Comparison of ENCODE assay signal across 8 cellular contexts in the genomic region with DNA sequence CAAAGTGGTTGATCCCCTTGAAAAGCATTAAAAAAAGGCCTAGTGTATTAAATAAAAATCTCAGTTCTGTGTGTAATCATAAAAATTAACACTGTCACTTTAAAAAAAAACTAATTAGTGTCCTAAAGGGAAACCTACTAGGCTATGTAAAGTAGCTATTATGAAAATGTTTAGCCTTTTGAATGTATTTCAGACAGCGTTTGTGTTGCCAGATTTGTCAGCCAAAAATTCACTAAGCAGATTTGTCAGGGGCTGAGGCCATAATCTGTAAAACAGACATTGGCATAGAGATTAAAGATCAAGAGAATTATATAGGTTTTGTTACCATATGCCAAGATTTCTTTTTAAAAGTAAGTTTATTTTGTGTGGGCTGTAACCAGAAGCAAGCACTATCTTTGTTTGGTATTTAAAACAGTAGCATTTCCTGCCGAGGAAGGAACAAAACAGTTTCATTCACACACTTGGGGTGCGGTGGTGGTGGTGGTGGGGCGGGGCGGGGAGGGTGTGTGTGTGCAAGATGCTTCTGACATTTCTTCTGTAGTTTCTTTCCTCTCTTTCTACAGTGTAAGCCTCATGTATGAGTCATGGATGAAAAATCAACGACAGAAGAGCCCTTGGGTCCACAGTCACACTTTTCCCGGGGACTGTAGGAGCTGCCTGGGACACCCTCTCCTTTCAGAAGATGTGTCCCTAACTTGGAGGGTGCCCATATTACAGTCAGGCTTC.
DNase-seq lines count a peak whose midpoint lies in the region; ATAC-seq and TF ChIP-seq lines count a peak whose summit lies in the region.

No MANE protein-coding gene starts in this region.

- intact Hi-C loops in uterus (cut with DNase I; ENCODE audit: low total_unique reads) = no loop called here

- no peaks in the 10 kb centered on the region for H3K9me2 ChIP-seq in Loucy (replicated peaks; ENCODE audit: low read depth, low read length)

- H3K4me3 Mint-ChIP-seq in activated CD8-positive, alpha-beta memory T cell treated with anti-CD3 and anti-CD28 coated beads, Interleukin-2, amount 10 ng/mL, durations not matched to agents 7 days and 5 days = no peak overlapping the region
- H3K4me3 Mint-ChIP-seq in stimulated activated effector memory CD8-positive, alpha-beta T cell treated with anti-CD3 and anti-CD28 coated beads, Interleukin-12 subunit alpha, Interleukin-12 subunit beta, amount 100 ng/mL, for 72 hours = no peak overlapping the region

- H3K9me3 Mint-ChIP-seq in activated CD8-positive, alpha-beta memory T cell treated with anti-CD3 and anti-CD28 coated beads, Interleukin-2, amount 10 ng/mL, durations not matched to agents 7 days and 5 days (ENCODE audit: low read depth) = no peaks in the 10 kb centered on the region
- H3K9me3 Mint-ChIP-seq in stimulated activated effector memory CD8-positive, alpha-beta T cell treated with anti-CD3 and anti-CD28 coated beads, Interleukin-12 subunit alpha, Interleukin-12 subunit beta, amount 100 ng/mL, for 72 hours = no peaks in the 10 kb centered on the region

- peaks cover 8% of the 10 kb centered on the region for H3K27me3 Mint-ChIP-seq in activated CD8-positive, alpha-beta memory T cell treated with anti-CD3 and anti-CD28 coated beads, Interleukin-2, amount 10 ng/mL, durations not matched to agents 7 days and 5 days

- no peak overlapping the region for H3K4me2 ChIP-seq in Loucy (ENCODE audit: low read depth, low read length, poor library complexity, severe bottlenecking)

- no peak for TF ChIP-seq POLR2A in uterus (IDR thresholded peaks at IDR 0.05)

- H3K4me1 Mint-ChIP-seq in activated CD8-positive, alpha-beta memory T cell treated with anti-CD3 and anti-CD28 coated beads, Interleukin-2, amount 10 ng/mL, durations not matched to agents 7 days and 5 days = peaks cover 12% of the 10 kb centered on the region
- H3K4me1 Mint-ChIP-seq in stimulated activated effector memory CD8-positive, alpha-beta T cell treated with anti-CD3 and anti-CD28 coated beads, Interleukin-12 subunit alpha, Interleukin-12 subunit beta, amount 100 ng/mL, for 72 hours = no peaks in the 10 kb centered on the region

- H3K27ac ChIP-seq in uterus = no peak overlapping the region

- no peaks in the 10 kb centered on the region for H3K36me3 Mint-ChIP-seq in activated CD8-positive, alpha-beta memory T cell treated with anti-CD3 and anti-CD28 coated beads, Interleukin-2, amount 10 ng/mL, durations not matched to agents 7 days and 5 days
- no peaks in the 10 kb centered on the region for H3K36me3 Mint-ChIP-seq in stimulated activated effector memory CD8-positive, alpha-beta T cell treated with anti-CD3 and anti-CD28 coated beads, Interleukin-12 subunit alpha, Interleukin-12 subunit beta, amount 100 ng/mL, for 72 hours

- H3K9ac ChIP-seq in Loucy (ENCODE audit: low read depth, low read length, poor library complexity, severe bottlenecking) = no peak overlapping the region
- H3K9ac ChIP-seq in adipocyte (ENCODE audit: low read length) = no peak overlapping the region

- no peaks in the 10 kb centered on the region for H3K27me3 ChIP-seq in Loucy (ENCODE audit: insufficient read depth, low read length, poor library complexity, severe bottlenecking)
- no peaks in the 10 kb centered on the region for H3K27me3 ChIP-seq in adipocyte (replicated peaks; ENCODE audit: control insufficient read depth, insufficient read depth, low read length)
- H3K27me3 ChIP-seq in BE2C = no peaks in the 10 kb centered on the region
- H3K27me3 ChIP-seq in uterus = no peaks in the 10 kb centered on the region

- H3K36me3 ChIP-seq in Loucy (ENCODE audit: insufficient read depth, low read length) = no peaks in the 10 kb centered on the region
- H3K36me3 ChIP-seq in adipocyte (ENCODE audit: control insufficient read depth, insufficient read depth, low read length, severe bottlenecking) = no peaks in the 10 kb centered on the region
- H3K36me3 ChIP-seq in BE2C = no peaks in the 10 kb centered on the region
- peaks cover 0 to 3% of the 10 kb centered on the region in 2 donors for H3K36me3 ChIP-seq in uterus

- CTCF ChIA-PET in activated CD8-positive, alpha-beta memory T cell treated with anti-CD3 and anti-CD28 coated beads, Interleukin-2, amount 10 ng/mL, durations not matched to agents 7 days and 5 days (lab: Charles Lee) = no interaction called here

- no peak for TF ChIP-seq CTCF in Loucy (conservative IDR thresholded peaks at IDR 0.05; ENCODE audit: low read length)
- no peak for TF ChIP-seq CTCF in BE2C (IDR thresholded peaks at IDR 0.05; ENCODE audit: low read depth, low read length)
- TF ChIP-seq CTCF in uterus (IDR thresholded peaks at IDR 0.05) = no peak

- no peak overlapping the region for H3K27ac Mint-ChIP-seq in activated CD8-positive, alpha-beta memory T cell treated with anti-CD3 and anti-CD28 coated beads, Interleukin-2, amount 10 ng/mL, durations not matched to agents 7 days and 5 days
- H3K27ac Mint-ChIP-seq in stimulated activated effector memory CD8-positive, alpha-beta T cell treated with anti-CD3 and anti-CD28 coated beads, Interleukin-12 subunit alpha, Interleukin-12 subunit beta, amount 100 ng/mL, for 72 hours = peak overlapping the region; percentile 17

- H4K20me1 ChIP-seq in Loucy (ENCODE audit: insufficient read depth, low read length, poor library complexity, severe bottlenecking) = no peaks in the 10 kb centered on the region

- DNase-seq in activated CD8-positive, alpha-beta memory T cell treated with anti-CD3 and anti-CD28 coated beads, Interleukin-2, amount 10 ng/mL, durations not matched to agents 7 days and 5 days = peak; percentile 47
- DNase-seq in activated CD8-positive, alpha-beta memory T cell treated with anti-CD3 and anti-CD28 coated beads for 24 hours = no peak
- DNase-seq in adipocyte (ENCODE audit: low read depth) (peak; percentile 13), BE2C (no peak), ureter (ENCODE audit: low spot score) (no peak), uterus (no peak)
- DNase-seq in stimulated activated effector memory CD8-positive, alpha-beta T cell treated with anti-CD3 and anti-CD28 coated beads, Interleukin-12 subunit alpha, Interleukin-12 subunit beta, amount 100 ng/mL, for 72 hours (ENCODE audit: low spot score in 2 of 2) = no peak

- no peak overlapping the region for H3K4me3 ChIP-seq in Loucy (ENCODE audit: low read length, poor library complexity, severe bottlenecking)
- no peak overlapping the region for H3K4me3 ChIP-seq in adipocyte (ENCODE audit: low read length)
- H3K4me3 ChIP-seq in BE2C (ENCODE audit: low read depth, low read length) = no peak overlapping the region
- H3K4me3 ChIP-seq in uterus = no peak overlapping the region

- H3K9me3 ChIP-seq in Loucy (ENCODE audit: insufficient read depth, low read depth, low read length) = no peaks in the 10 kb centered on the region
- no peaks in the 10 kb centered on the region for H3K9me3 ChIP-seq in adipocyte (ENCODE audit: control insufficient read depth, low read length)
- H3K9me3 ChIP-seq in BE2C = no peaks in the 10 kb centered on the region
- no peaks in the 10 kb centered on the region for H3K9me3 ChIP-seq in uterus

- ATAC-seq in activated CD8-positive, alpha-beta memory T cell treated with anti-CD3 and anti-CD28 coated beads, Interleukin-2, amount 10 ng/mL, durations not matched to agents 7 days and 5 days = peak; percentile 86
- peak; percentile 78 for ATAC-seq in stimulated activated effector memory CD8-positive, alpha-beta T cell treated with anti-CD3 and anti-CD28 coated beads, Interleukin-12 subunit alpha, Interleukin-12 subunit beta, amount 100 ng/mL, for 72 hours

- peak overlapping the region; percentile 53; the same call in 1 of the 2 replicates for H2AFZ ChIP-seq in Loucy (ENCODE audit: low read length)

- H3K4me1 ChIP-seq in Loucy (ENCODE audit: insufficient read depth, low read length, poor library complexity, severe bottlenecking) (peaks cover 6% of the 10 kb centered on the region), adipocyte (ENCODE audit: control insufficient read depth, insufficient read depth, low read length) (no peaks in the 10 kb centered on the region), BE2C (no peaks in the 10 kb centered on the region), uterus (no peaks in the 10 kb centered on the region)

- H3K79me2 ChIP-seq in Loucy (ENCODE audit: insufficient read depth, low read length) = no peaks in the 10 kb centered on the region

- H3F3A ChIP-seq in Loucy (ENCODE audit: low read depth) = no peaks in the 10 kb centered on the region

Comparison
In these comparisons a context has a peak if more than half of its experiments do, and no peak if none do; other contexts are left out.
1. DNase-seq: peak in activated CD8-positive, alpha-beta memory T cell treated with anti-CD3 and anti-CD28 coated beads, Interleukin-2, amount 10 ng/mL, durations not matched to agents 7 days and 5 days (single experiment) and adipocyte (single experiment); none in activated CD8-positive, alpha-beta memory T cell treated with anti-CD3 and anti-CD28 coated beads for 24 hours (single experiment), stimulated activated effector memory CD8-positive, alpha-beta T cell treated with anti-CD3 and anti-CD28 coated beads, Interleukin-12 subunit alpha, Interleukin-12 subunit beta, amount 100 ng/mL, for 72 hours (0 of 2), BE2C (single experiment), ureter (single experiment) and uterus (0 of 2).